Comparison of ENCODE assay signal across 8 cellular contexts in genomic region chr22:20320659-20321551, GRCh38. TPM values are rescaled to one million over a fixed set of nuclear protein-coding genes. Genes with fewer than 3 reads are reported as not detected.
DNase-seq lines count a peak whose midpoint lies in the region; ATAC-seq, FAIRE-seq and TF ChIP-seq lines count a peak whose summit lies in the region.
"Not testable (repeated sequence)": the region's sequence is repeated elsewhere in the genome, so short reads cannot be mapped to it uniquely, and the experiment has no call there.

No MANE protein-coding gene starts in this region.

- BruUV-seq in IMR-90 (replicated peaks; lab: Mats Ljungman, UMichigan), result TSS peak; percentile 50
- not testable (repeated sequence) for BruUV-seq in GM12878 (replicated peaks; lab: Mats Ljungman, UMichigan)

- H3K14ac ChIP-seq in IMR-90 (replicated peaks; ENCODE audit: low read depth, low read length), result peak overlapping the region; percentile 95

- intact Hi-C loops in IMR-90 (cut with micrococcal nuclease), result loop anchor here (2.0 kb wide), 1 partner anchor 74 kb away; the partner anchor contains the start of gene ZNF74
- intact Hi-C loops in GM12878 (cut with micrococcal nuclease; ENCODE audit: unreplicated experiment); right lobe of liver (cut with DNase I); psoas muscle (cut with DNase I): not testable (repeated sequence)

- H2AK5ac ChIP-seq in IMR-90 (ENCODE audit: low read depth, low read length), result peak overlapping the region; percentile 87

- H3K23ac ChIP-seq in IMR-90 (ENCODE audit: low read depth, low read length), result peak overlapping the region; percentile 49; the same call in 1 of the 2 replicates

- H3K79me1 ChIP-seq in IMR-90 (ENCODE audit: low read depth in 1 of 2, low read length in 2 of 2), result peaks cover 24 to 65% of the 10 kb centered on the region in 2 experiments

- H3K18ac ChIP-seq in IMR-90 (ENCODE audit: low read depth, low read length), result peak overlapping the region; percentile 22

- WGBS in IMR-90 (ENCODE audit: extremely low coverage in 2 of 2, insufficient read length in 1 of 2), 2 experiments, result 3% methylated on average over 6 of the region's 20 CpGs; no CpG with 5 or more reads in 1 of the 2 experiments
- WGBS in GM12878 (ENCODE audit: insufficient coverage, insufficient replicate concordance, low lambda C conversion rate, missing lambda C conversion rate), result 48% methylated on average over 18 of the region's 20 CpGs
- WGBS in right lobe of liver (ENCODE audit: insufficient coverage, low coverage, low lambda C conversion rate, missing lambda C conversion rate), result 40% methylated on average over 7 of the region's 20 CpGs
- WGBS in psoas muscle, 3 donors, result 26 to 34% (median 29%) methylated on average over 19 to 20 of the region's 20 CpGs
- WGBS in urinary bladder, result 42% methylated on average over 20 of the region's 20 CpGs

- POLR2A ChIA-PET in IMR-90 (lab: Charles Lee; ENCODE audit: unreplicated experiment), result not testable (repeated sequence)
- POLR2A ChIA-PET in GM12878 (lab: Charles Lee), result interaction anchor here (0.6 kb wide), 1 partner anchor 380 kb away, joined by 5 read pairs; no protein-coding TSS in a partner anchor

- H3K9ac ChIP-seq in IMR-90 (ENCODE audit: low read depth, low read length) (peak overlapping the region; percentile 96), GM12878 (ENCODE audit: control insufficient read depth, insufficient read depth, low read length) (peak overlapping the region; percentile 71)

- H3K4ac ChIP-seq in IMR-90 (ENCODE audit: low read depth, low read length), result peak overlapping the region; percentile 91

- H3K4me2 ChIP-seq in IMR-90 (ENCODE audit: low read depth, low read length) (peak overlapping the region; percentile 94), GM12878 (ENCODE audit: control insufficient read depth, insufficient read depth) (peak overlapping the region; percentile 79)

- peaks cover 24% of the 10 kb centered on the region for H3K4me1 ChIP-seq in IMR-90 (ENCODE audit: control insufficient read depth, insufficient read depth, low read length)
- not testable (repeated sequence) for H3K4me1 ChIP-seq in GM12878 (ENCODE audit: control insufficient read depth, insufficient read depth, low read length); urinary bladder (ENCODE audit: insufficient read depth)
- peaks cover 0 to 30% (median 14%) of the 10 kb centered on the region in 4 donors for H3K4me1 ChIP-seq in right lobe of liver
- H3K4me1 ChIP-seq in psoas muscle, result peaks cover 20% of the 10 kb centered on the region

- not testable (repeated sequence) for ATAC-seq in IMR-90 (ENCODE audit: low read depth)
- ATAC-seq in GM12878 (peak; percentile 16), right lobe of liver (peak; percentile 2 to 14 (median 8)), psoas muscle (peak; percentile 27 to 60 (median 44))

- TF ChIP-seq CTCF in IMR-90 (conservative IDR thresholded peaks at IDR 0.05; ENCODE audit: low read depth, low read length); VCaP (conservative IDR thresholded peaks at IDR 0.05); GM12878 (IDR thresholded peaks at IDR 0.05 in 2 of 3, conservative IDR thresholded peaks at IDR 0.05 in 1 of 3; ENCODE audit: control insufficient read depth in 2 of 3, extremely low read depth in 1 of 3, insufficient read depth in 1 of 3, low read depth in 3 of 3, low read length in 3 of 3); fibroblast of mammary gland (conservative IDR thresholded peaks at IDR 0.05; ENCODE audit: control insufficient read depth, insufficient read depth, low read depth, low read length); right lobe of liver (IDR thresholded peaks at IDR 0.05); psoas muscle (IDR thresholded peaks at IDR 0.05): not testable (repeated sequence)

- not testable (repeated sequence) for H3K9me3 ChIP-seq in IMR-90 (ENCODE audit: control insufficient read depth, insufficient read depth, low read length); GM12878 (replicated peaks; ENCODE audit: control insufficient read depth, insufficient read depth, low read length); right lobe of liver; psoas muscle

- not testable (repeated sequence) for TF ChIP-seq RAD21 in IMR-90 (IDR thresholded peaks at IDR 0.05; ENCODE audit: low read length); GM12878 (IDR thresholded peaks at IDR 0.05; ENCODE audit: insufficient read depth, low read depth, low read length)

- not testable (repeated sequence) for H3K79me2 ChIP-seq in GM12878 (ENCODE audit: control insufficient read depth, insufficient read depth, low read length)

- H3K4me3 ChIP-seq in IMR-90 (ENCODE audit: insufficient read depth, low read depth, low read length), result peak overlapping the region; percentile 98
- peak overlapping the region; percentile 91 for H3K4me3 ChIP-seq in GM12878
- H3K4me3 ChIP-seq in fibroblast of mammary gland (ENCODE audit: control insufficient read depth, low read depth, low read length), result peak overlapping the region; percentile 79
- peak overlapping the region; percentile 94 to 97 (median 95) for H3K4me3 ChIP-seq in right lobe of liver
- peak overlapping the region; percentile 100 for H3K4me3 ChIP-seq in psoas muscle
- peak overlapping the region; percentile 84 for H3K4me3 ChIP-seq in urinary bladder (ENCODE audit: low read depth, low read length)

- H2BK5ac ChIP-seq in IMR-90 (ENCODE audit: low read depth, low read length, poor library complexity, severe bottlenecking), result peak overlapping the region; percentile 90

- H2BK15ac ChIP-seq in IMR-90 (ENCODE audit: low read depth, low read length), result not testable (repeated sequence)

- not testable (repeated sequence) for H3K56ac ChIP-seq in IMR-90 (ENCODE audit: extremely low read depth, insufficient read depth, low read length)

- H4K8ac ChIP-seq in IMR-90 (ENCODE audit: low read depth in 2 of 2, low read length in 2 of 2), result peak overlapping the region; percentile 72 to 87; a peak in 3 of 4 replicates

- H3K36me3 ChIP-seq in IMR-90 (ENCODE audit: control insufficient read depth, insufficient read depth, low read length); GM12878 (ENCODE audit: control insufficient read depth in 2 of 2, insufficient read depth in 2 of 2, low read length in 1 of 2); right lobe of liver; psoas muscle (ENCODE audit: insufficient read depth in 1 of 2, low read depth in 1 of 2); urinary bladder (ENCODE audit: insufficient read depth): not testable (repeated sequence)

- RAD21 ChIA-PET in GM12878 (lab: Charles Lee; ENCODE audit: unreplicated experiment), result not testable (repeated sequence)

- CTCF ChIA-PET in IMR-90 (lab: Yijun Ruan, JAX); GM12878 (lab: Yijun Ruan, JAX): not testable (repeated sequence)

- H2BK20ac ChIP-seq in IMR-90 (ENCODE audit: low read depth, low read length), result not testable (repeated sequence)

- peak overlapping the region; percentile 80 for H4K91ac ChIP-seq in IMR-90 (ENCODE audit: insufficient read depth, low read depth, low read length)

- peaks cover 23% of the 10 kb centered on the region for H3K9me1 ChIP-seq in IMR-90 (ENCODE audit: insufficient read depth, low read length)

- SMC1A ChIA-PET in GM12878 (lab: Charles Lee; ENCODE audit: uncharacterized antibody, unreplicated experiment), result not testable (repeated sequence)

- peak overlapping the region; percentile 96 for H3K27ac ChIP-seq in IMR-90 (ENCODE audit: insufficient read depth, low read length)
- peak overlapping the region; percentile 95 for H3K27ac ChIP-seq in VCaP
- not testable (repeated sequence) for H3K27ac ChIP-seq in GM12878 (ENCODE audit: control insufficient read depth, insufficient read depth)
- peak overlapping the region; percentile 77 to 85 (median 80) for H3K27ac ChIP-seq in right lobe of liver
- H3K27ac ChIP-seq in psoas muscle, result peak overlapping the region; percentile 96
- peak overlapping the region; percentile 25 for H3K27ac ChIP-seq in urinary bladder (ENCODE audit: low read depth)

- H2AK9ac ChIP-seq in IMR-90 (replicated peaks; ENCODE audit: low read depth, low read length, poor library complexity), result peak overlapping the region; percentile 96

- H4K5ac ChIP-seq in IMR-90 (ENCODE audit: low read depth, low read length), result peak overlapping the region; percentile 91

- not testable (repeated sequence) for H3K27me3 ChIP-seq in IMR-90 (ENCODE audit: control insufficient read depth, insufficient read depth, low read length); GM12878 (replicated peaks in 1 of 2; ENCODE audit: control insufficient read depth in 2 of 2, insufficient read depth in 2 of 2, low read length in 1 of 2); right lobe of liver; psoas muscle (ENCODE audit: insufficient read depth in 3 of 3, low read length in 2 of 3)

- in situ Hi-C loops in IMR-90 (cut with MboI; ENCODE audit: low sequenced_read_pairs); GM12878 (cut with MboI): not testable (repeated sequence)

- peak; percentile 12 for DNase-seq in EH (ENCODE audit: low read depth)
- DNase-seq in IMR-90; GM12878 (ENCODE audit: low read depth, low spot score); fibroblast of mammary gland (ENCODE audit: low read depth): not testable (repeated sequence)
- DNase-seq in right lobe of liver, result peak in 1 of 3 donors; percentile 9
- DNase-seq in psoas muscle, result peak in 1 of 2 donors; percentile 46

- not testable (repeated sequence) for TF ChIP-seq POLR2A in IMR-90 (IDR thresholded peaks at IDR 0.05; ENCODE audit: low read depth, low read length); GM12878 (IDR thresholded peaks at IDR 0.05; ENCODE audit: low read depth, low read length); right lobe of liver (IDR thresholded peaks at IDR 0.05)

- FAIRE-seq in GM12878 (lab: Jason Lieb, UNC), result not testable (repeated sequence)

- H2AFZ ChIP-seq in IMR-90 (replicated peaks; ENCODE audit: low read length, poor library complexity), result peak overlapping the region; percentile 92
- H2AFZ ChIP-seq in GM12878 (ENCODE audit: control insufficient read depth, low read depth, low read length), result peak overlapping the region; percentile 92

- not testable (repeated sequence) for TF ChIP-seq EP300 in GM12878 (IDR thresholded peaks at IDR 0.05; ENCODE audit: borderline replicate concordance in 1 of 2, control insufficient read depth in 1 of 2, low read depth in 2 of 2, low read length in 2 of 2)

- H4K20me1 ChIP-seq in IMR-90 (ENCODE audit: insufficient read depth, low read length), result peaks cover 21% of the 10 kb centered on the region
- H4K20me1 ChIP-seq in GM12878 (ENCODE audit: control insufficient read depth, insufficient read depth), result not testable (repeated sequence)

- dilution Hi-C loops in IMR-90 (cut with HindIII; ENCODE audit: low sequenced_read_pairs, unreplicated experiment), result not testable (repeated sequence)

- H2BK120ac ChIP-seq in IMR-90 (ENCODE audit: low read depth, low read length), result peak overlapping the region; percentile 59; the same call in 1 of the 2 replicates

RNA-seq across cellular contexts. Expression of gene DGCR6L, which starts 1.0 kb away (rescaled TPM):
- 65.4 and 68.6 TPM in 2 replicates for total RNA-seq in IMR-90 (2012; rRNA removed)
- 80.4 and 95.2 TPM in 2 replicates for polyA plus RNA-seq in IMR-90 (2012; rRNA removed)
- 119 and 128 TPM in 2 replicates for polyA plus RNA-seq in IMR-90 (2012; cell fraction: cytosol; rRNA removed)
- polyA plus RNA-seq in IMR-90 (2012; cell fraction: nucleus; rRNA removed; ENCODE audit: low replicate concordance), result 30.9 and 64.5 TPM in 2 replicates
- 3.7 and 5.2 TPM in 2 replicates for total RNA-seq in GM12878 (2013; cell fraction: nucleolus; rRNA removed)
- 37.4 and 38.9 TPM in 2 replicates for total RNA-seq in GM12878 (2014; rRNA removed)
- 12.5 and 15.2 TPM in 2 replicates for total RNA-seq in GM12878 (2014; rRNA removed; fragmentation: Illumina TruSeq; extraction: Trizol)
- 27.0 and 27.7 TPM in 2 replicates for total RNA-seq in GM12878 (2021)
- polyA plus RNA-seq in GM12878 (2011; ENCODE audit: low read depth), result 6.9 TPM
- polyA plus RNA-seq in GM12878 (2011; rRNA removed), result 9.1 and 17.4 TPM in 2 replicates
- polyA plus RNA-seq in GM12878 (2011; cell fraction: cytosol; rRNA removed), result 30.2 and 48.0 TPM in 2 replicates
- polyA plus RNA-seq in GM12878 (2011; cell fraction: nucleus; rRNA removed), result 18.6 and 25.2 TPM in 2 replicates
- polyA plus RNA-seq in GM12878 (2012), result 15.0 and 17.2 TPM in 2 replicates
- 1.5 and 8.1 TPM in 2 replicates for polyA plus RNA-seq in GM12878 (2014; fragmentation: Illumina TruSeq; extraction: Trizol)
- polyA plus RNA-seq in GM12878 (2014; fragmentation: Nextera tagmentation; extraction: Ambion mirVana), result 1 to 10 TPM; 1.6 to 4.2 TPM
- polyA plus RNA-seq in GM12878 (2014; rRNA removed), result 36.7 and 41.9 TPM in 2 replicates
- polyA plus RNA-seq in GM12878 (2016; fragmentation: Nextera tagmentation; extraction: Ambion mirVana), result 10 to 100 TPM; 59.4 to 62.8 TPM
- polyA minus RNA-seq in GM12878 (2011; rRNA and poly(A)+ RNA removed), result 7.2 and 15.7 TPM in 2 replicates
- polyA minus RNA-seq in GM12878 (2011; cell fraction: cytosol; rRNA and poly(A)+ RNA removed), result 4.6 and 5.3 TPM in 2 replicates
- polyA minus RNA-seq in GM12878 (2011; cell fraction: nucleus; rRNA and poly(A)+ RNA removed), result 5.0 and 5.9 TPM in 2 replicates
- total RNA-seq in right lobe of liver, result 10 to 100 TPM; 32.6 to 79.9 (median 50.9) TPM
- 10 to 100 TPM; 33.2 to 44.9 (median 37.8) TPM for total RNA-seq in psoas muscle
- polyA plus RNA-seq in psoas muscle, result 10 to 100 TPM; 55.2 to 87.2 (median 70.2) TPM
- total RNA-seq in urinary bladder, result 22.8 TPM
- 80.7 TPM for polyA plus RNA-seq in urinary bladder

RNA-seq across cellular contexts. Expression of gene RTN4R, which starts 52.8 kb away (rescaled TPM):
- total RNA-seq in IMR-90 (2012; rRNA removed) (0.18 and 0.28 TPM in 2 replicates), GM12878 (2014; rRNA removed) (0.54 and 0.73 TPM in 2 replicates), GM12878 (2014; rRNA removed; fragmentation: Illumina TruSeq; extraction: Trizol) (0.09 and 0.13 TPM in 2 replicates), GM12878 (2021) (0.77 and 0.87 TPM in 2 replicates), right lobe of liver (10 to 100 TPM in 2 of 6 experiments, 1 to 10 TPM in 4; 3.0 to 12.4 (median 8.5) TPM), psoas muscle (1 to 10 TPM in 1 of 4 donors, under 1 TPM in 3; 0.22 to 2.4 (median 0.64) TPM), urinary bladder (3.1 TPM)
- polyA plus RNA-seq in IMR-90 (2012; rRNA removed) (0.94 and 1.2 TPM in 2 replicates), GM12878 (2011; rRNA removed) (0.23 TPM in 1 of 2 replicates, not detected in the other), GM12878 (2014; fragmentation: Illumina TruSeq; extraction: Trizol) (0.03 TPM in 1 of 2 replicates, not detected in the other), GM12878 (2014; fragmentation: Nextera tagmentation; extraction: Ambion mirVana) (not detected), GM12878 (2014; rRNA removed) (0.46 and 0.99 TPM in 2 replicates), GM12878 (2016; fragmentation: Nextera tagmentation; extraction: Ambion mirVana) (1 to 10 TPM in 1 of 2 experiments, under 1 TPM in 1; 0.76 to 1.0 TPM), psoas muscle (under 1 TPM; 0.12 to 0.36 (median 0.30) TPM), urinary bladder (1.1 TPM)
- 0.74 and 1.8 TPM in 2 replicates for polyA plus RNA-seq in IMR-90 (2012; cell fraction: cytosol; rRNA removed)
- polyA plus RNA-seq in IMR-90 (2012; cell fraction: nucleus; rRNA removed; ENCODE audit: low replicate concordance), result 0.83 and 1.5 TPM in 2 replicates
- total RNA-seq in GM12878 (2013; cell fraction: nucleolus; rRNA removed), result 0.27 and 0.56 TPM in 2 replicates
- polyA plus RNA-seq in GM12878 (2011; ENCODE audit: low read depth), result not detected
- 0.52 and 0.65 TPM in 2 replicates for polyA plus RNA-seq in GM12878 (2011; cell fraction: cytosol; rRNA removed)
- polyA plus RNA-seq in GM12878 (2011; cell fraction: nucleus; rRNA removed), result 0.54 and 1.2 TPM in 2 replicates
- polyA plus RNA-seq in GM12878 (2012), result 0.31 and 0.83 TPM in 2 replicates
- polyA minus RNA-seq in GM12878 (2011; rRNA and poly(A)+ RNA removed), result 0.29 and 0.82 TPM in 2 replicates
- 1.7 TPM in 1 of 2 replicates, not detected in the other for polyA minus RNA-seq in GM12878 (2011; cell fraction: cytosol; rRNA and poly(A)+ RNA removed)
- polyA minus RNA-seq in GM12878 (2011; cell fraction: nucleus; rRNA and poly(A)+ RNA removed), result 0.48 and 0.60 TPM in 2 replicates
